Comparison of ENCODE assay signal across 22 cellular contexts in the genomic region with DNA sequence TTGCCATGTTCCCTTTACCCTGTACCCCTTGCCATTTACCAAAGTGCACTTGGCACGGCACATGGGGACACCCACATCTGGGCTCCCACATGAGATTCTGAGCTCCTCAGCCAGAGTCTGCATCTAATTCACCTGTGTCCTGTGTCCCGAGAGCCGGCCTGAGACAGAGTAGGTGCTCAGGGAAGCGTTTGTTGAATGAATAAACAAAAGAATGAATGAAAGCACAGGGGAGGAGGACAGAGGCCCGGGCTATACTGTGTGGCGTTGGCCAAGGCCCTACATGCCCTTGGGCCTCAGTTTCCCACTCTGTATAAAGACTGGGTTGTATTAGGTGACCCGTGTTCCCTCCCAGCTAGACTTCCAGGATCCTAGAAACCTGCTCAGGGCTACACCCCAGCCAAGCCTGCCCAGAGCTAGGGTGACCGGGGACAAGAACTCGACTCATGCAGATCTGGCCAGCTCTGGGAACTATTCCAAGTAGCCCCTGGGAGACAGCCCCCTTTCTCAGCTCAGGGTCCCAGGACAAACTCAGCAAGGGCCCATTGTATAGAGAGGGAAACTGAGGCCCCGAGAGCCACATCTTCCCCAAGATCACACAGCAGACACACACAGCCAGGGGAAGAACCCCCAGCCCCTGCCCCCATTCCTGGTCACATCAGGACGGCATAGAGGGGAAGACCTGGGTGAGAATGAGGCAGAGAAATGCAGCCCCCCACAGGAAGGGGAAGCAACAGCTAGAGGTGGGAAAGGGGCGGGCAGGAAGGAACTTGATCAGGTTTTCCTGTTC. TPM values are rescaled to one million over a fixed set of nuclear protein-coding genes. Genes with fewer than 3 reads are reported as not detected.
DNase-seq lines count a peak whose midpoint lies in the region; ATAC-seq, FAIRE-seq and TF ChIP-seq lines count a peak whose summit lies in the region.
"Had no signal": no experiment of that assay in that cellular context is flagged by ENCODE, and none has a peak within 500 bp of the region (broad histone marks: within the 10 kb centered on the region; RNA-seq: fewer than 3 reads in every experiment).

No MANE protein-coding gene starts in this region.

- DNase-seq in HepG2 (ENCODE audit: low spot score) (no peak), right lobe of liver (no peak), K562 (ENCODE audit: extremely low read depth in 1 of 4, low spot score in 3 of 4) (no peak), neural crest cell (ENCODE audit: low read depth, low spot score) (no peak), uterus (no peak), dorsolateral prefrontal cortex (no peak), DMS 273 treated with DMSO at 0.1 percent for 48 hours (lab: John Stamatoyannopoulos, UW) (no peak)
- DNase-seq: activated CD8-positive, alpha-beta memory T cell treated with anti-CD3 and anti-CD28 coated beads, Interleukin-2, amount 50 U/mL, for 48 hours; effector memory CD8-positive, alpha-beta T cell; EL; head of caudate nucleus; NCI-H1105 treated with DMSO at 0.1 percent for 48 hours; stimulated activated CD4-positive, alpha-beta T cell treated with anti-CD3 and anti-CD28 coated beads, Interleukin-4, amount 100 ng/mL, for 1 hour; upper lobe of right lung had no signal

- H3K9ac ChIP-seq in HepG2 (ENCODE audit: insufficient read depth, low read depth, low read length) (no peak overlapping the region), K562 (ENCODE audit: insufficient read depth in 1 of 2, low read depth in 2 of 2, low read length in 2 of 2) (peak overlapping the region in 1 of 2 experiments; percentile 5; a peak in 1 of 4 replicates)

- H3K9me1 ChIP-seq in K562 (ENCODE audit: control insufficient read depth, insufficient read depth, low read length): peaks cover 4% of the 10 kb centered on the region

- H3K4me1 ChIP-seq in HepG2 (ENCODE audit: insufficient read depth, low read length) (peaks cover 91% of the 10 kb centered on the region), right lobe of liver (peaks cover 0 to 27% (median 13%) of the 10 kb centered on the region in 4 donors), K562 (replicated peaks in 1 of 2; ENCODE audit: control insufficient read depth in 2 of 2, insufficient read depth in 2 of 2, low read length in 2 of 2) (peaks cover 42 to 71% of the 10 kb centered on the region in 2 experiments), uterus (peaks cover 0 to 25% of the 10 kb centered on the region in 2 donors)

- H2AFZ ChIP-seq in HepG2 (ENCODE audit: low read length) (no peak overlapping the region), K562 (ENCODE audit: low read depth, low read length) (no peak overlapping the region)

- CTCF ChIA-PET in HepG2 (lab: Yijun Ruan, JAX; ENCODE audit: low intra/inter-chr PET ratio, low total read pairs): no interaction called here
- CTCF ChIA-PET in K562 (lab: Yijun Ruan, JAX; ENCODE audit: low intra/inter-chr PET ratio): no interaction called here

- H3K4me2 ChIP-seq in HepG2 (ENCODE audit: low read depth, low read length) (no peak overlapping the region), K562 (ENCODE audit: insufficient read depth, low read length) (no peak overlapping the region)

- peaks cover 54% of the 10 kb centered on the region for H4K20me1 ChIP-seq in HepG2 (ENCODE audit: insufficient read depth, low read length)
- peaks cover 6% of the 10 kb centered on the region; the same call in 1 of the 2 replicates for H4K20me1 ChIP-seq in K562 (replicated peaks; ENCODE audit: control insufficient read depth, insufficient read depth, low read length)

- intact Hi-C loops in HepG2 (cut with micrococcal nuclease; ENCODE audit: unreplicated experiment): loop anchor here (10.0 kb wide), 1 partner anchor 75 kb away; a partner anchor contains a TSS
- intact Hi-C loops in right lobe of liver (cut with DNase I): loop anchor here in 1 of 2 donors (10.0 kb wide), 1 partner anchor 85 kb away; no protein-coding TSS in a partner anchor
- intact Hi-C loops in K562 (cut with micrococcal nuclease): loop anchor here (5.0 kb wide), 1 partner anchor 68 kb away; no protein-coding TSS in a partner anchor
- intact Hi-C loops in uterus (cut with DNase I; ENCODE audit: low total_unique reads): no loop called here
- intact Hi-C loops in dorsolateral prefrontal cortex (cut with DNase I): no loop called here

- no TSS peak for BruUV-seq in HepG2 (replicated peaks; lab: Mats Ljungman, UMichigan)
- BruUV-seq in K562 (replicated peaks; lab: Mats Ljungman, UMichigan): no TSS peak

- no peak for FAIRE-seq in HepG2 (lab: Jason Lieb, UNC)
- FAIRE-seq in K562 (lab: Jason Lieb, UNC): no peak
- FAIRE-seq: A204.1, colon, RCC 7860 had no signal

- TF ChIP-seq POLR2A in HepG2 (IDR thresholded peaks at IDR 0.05; ENCODE audit: insufficient read depth in 1 of 2, low read depth in 2 of 2, low read length in 2 of 2) (no peak), right lobe of liver (IDR thresholded peaks at IDR 0.05) (no peak), K562 (conservative IDR thresholded peaks at IDR 0.05) (no peak), uterus (IDR thresholded peaks at IDR 0.05) (no peak)

- H3K9me3 ChIP-seq in HepG2 (ENCODE audit: low read length) (no peaks in the 10 kb centered on the region), right lobe of liver (no peaks in the 10 kb centered on the region), K562 (replicated peaks; ENCODE audit: control insufficient read depth, insufficient read depth, low read depth, low read length) (no peaks in the 10 kb centered on the region), uterus (no peaks in the 10 kb centered on the region)
- H3K9me3 ChIP-seq: upper lobe of right lung had no signal

- no peak for TF ChIP-seq RAD21 in HepG2 (CRISPR knock-in tag; IDR thresholded peaks at IDR 0.05)
- no peak for TF ChIP-seq RAD21 in K562 (CRISPR knock-in tag; conservative IDR thresholded peaks at IDR 0.05 in 1 of 2, IDR thresholded peaks at IDR 0.05 in 1 of 2)

- peaks cover 50% of the 10 kb centered on the region for H3K4me1 Mint-ChIP-seq in neural crest cell

- H3K27ac ChIP-seq in HepG2 (ENCODE audit: extremely low read length, insufficient read depth, low read length) (no peak overlapping the region), right lobe of liver (no peak overlapping the region), K562 (ENCODE audit: extremely low read depth, low read depth, low read length) (no peak overlapping the region), uterus (peak overlapping the region; percentile 92 to 98), dorsolateral prefrontal cortex (no peak overlapping the region)

- H3K4me3 ChIP-seq in HepG2 (replicated peaks in 1 of 3; ENCODE audit: insufficient read depth in 1 of 3, low read depth in 2 of 3, low read length in 3 of 3) (no peak overlapping the region), right lobe of liver (no peak overlapping the region), K562 (no peak overlapping the region), uterus (no peak overlapping the region), dorsolateral prefrontal cortex (no peak overlapping the region)
- H3K4me3 ChIP-seq: smooth muscle cell, upper lobe of right lung had no signal

- H3K36me3 Mint-ChIP-seq in neural crest cell (ENCODE audit: low read depth): peaks cover 11% of the 10 kb centered on the region

- H3K9me3 Mint-ChIP-seq in neural crest cell: no peaks in the 10 kb centered on the region
- H3K9me3 Mint-ChIP-seq: effector memory CD8-positive, alpha-beta T cell; stimulated activated naive CD8-positive, alpha-beta T cell treated with anti-CD3 and anti-CD28 coated beads, Interleukin-15, Interleukin-2, amounts not matched to agents 100 ng/mL and 50 ng/mL, for 24 hours; T-helper 2 cell treated with Interferon-gamma antibody and Interleukin-4, amounts not matched to agents 5 μg/mL and 100 μg/mL, for 36 hours had no signal

- ATAC-seq in HepG2 (no peak), right lobe of liver (no peak), K562 (no peak), GM21717 (IDR thresholded peaks at IDR 0.05; ENCODE audit: unreplicated experiment) (no peak)
- ATAC-seq: effector memory CD8-positive, alpha-beta T cell; SK-N-SH treated with all-trans-retinoic acid at 6 μM for 48 hours; upper lobe of right lung had no signal

- 89% methylated on average over 8 of the region's 12 CpGs for WGBS in HepG2 (ENCODE audit: low lambda C conversion rate)
- 49% methylated on average over 3 of the region's 12 CpGs for WGBS in right lobe of liver (ENCODE audit: insufficient coverage, low coverage, low lambda C conversion rate, missing lambda C conversion rate)
- 61% methylated on average over 12 of the region's 12 CpGs for WGBS in K562 (ENCODE audit: insufficient coverage, low coverage, missing lambda C conversion rate)

- peak overlapping the region; percentile 47 for H3K4me3 Mint-ChIP-seq in neural crest cell
- H3K4me3 Mint-ChIP-seq: effector memory CD8-positive, alpha-beta T cell; stimulated activated naive CD8-positive, alpha-beta T cell treated with anti-CD3 and anti-CD28 coated beads, Interleukin-15, Interleukin-2, amounts not matched to agents 100 ng/mL and 50 ng/mL, for 24 hours; T-helper 2 cell treated with Interferon-gamma antibody and Interleukin-4, amounts not matched to agents 5 μg/mL and 100 μg/mL, for 36 hours had no signal

- TF ChIP-seq EP300 in HepG2 (IDR thresholded peaks at IDR 0.05; ENCODE audit: low read depth in 2 of 2, low read length in 2 of 2): no peak
- no peak for TF ChIP-seq EP300 in HepG2 (CRISPR knock-in tag; IDR thresholded peaks at IDR 0.05; ENCODE audit: borderline replicate concordance)
- no peak for TF ChIP-seq EP300 in K562 (IDR thresholded peaks at IDR 0.05; ENCODE audit: low read length)

- H3K79me2 ChIP-seq in HepG2 (ENCODE audit: insufficient read depth, low read length): peaks cover 78% of the 10 kb centered on the region
- H3K79me2 ChIP-seq in K562 (ENCODE audit: control insufficient read depth, insufficient read depth, low read length): no peaks in the 10 kb centered on the region; the same call in 2 of the 3 replicates

- no peaks in the 10 kb centered on the region for H3K27me3 Mint-ChIP-seq in neural crest cell (ENCODE audit: low read depth)

- H3K36me3 ChIP-seq in HepG2 (replicated peaks in 1 of 2; ENCODE audit: control insufficient read depth in 1 of 2, insufficient read depth in 2 of 2, low read length in 2 of 2): peaks cover 26 to 52% of the 10 kb centered on the region in 2 experiments
- H3K36me3 ChIP-seq in right lobe of liver: peaks cover 0 to 17% (median 9%) of the 10 kb centered on the region in 4 donors
- no peaks in the 10 kb centered on the region for H3K36me3 ChIP-seq in K562 (ENCODE audit: control insufficient read depth, insufficient read depth, low read length)
- no peaks in the 10 kb centered on the region for H3K36me3 ChIP-seq in uterus

- POLR2A ChIA-PET in HepG2 (lab: Yijun Ruan, JAX) (no interaction called here), K562 (lab: Yijun Ruan, JAX) (interaction anchor here (0.5 to 2.5 kb wide), 7 partner anchors 13 to 229 kb away, joined by 3 to 20 read pairs (median 3); no protein-coding TSS in a partner anchor)

- H3K27me3 ChIP-seq in HepG2 (ENCODE audit: control insufficient read depth in 1 of 2, insufficient read depth in 2 of 2, low read length in 2 of 2) (no peaks in the 10 kb centered on the region; a peak in 1 of 5 replicates), right lobe of liver (no peaks in the 10 kb centered on the region), K562 (ENCODE audit: control insufficient read depth in 2 of 2, insufficient read depth in 2 of 2, low read length in 2 of 2) (no peaks in the 10 kb centered on the region), uterus (no peaks in the 10 kb centered on the region), dorsolateral prefrontal cortex (peaks cover 0 to 74% (median 10%) of the 10 kb centered on the region in 45 donors)
- H3K27me3 ChIP-seq: upper lobe of right lung had no signal

- in situ Hi-C loops in HepG2 (cut with HindIII; ENCODE audit: extremely low pct_ligation_motif_present, low pct_unique_long_range_greater_than_20kb): loop anchor here (5.0 kb wide), 1 partner anchor 32 kb away; no protein-coding TSS in a partner anchor
- in situ Hi-C loops in K562 (cut with MboI): no loop called here

- no peak for TF ChIP-seq CTCF in HepG2 (CRISPR knock-in tag; IDR thresholded peaks at IDR 0.05)
- no peak for TF ChIP-seq CTCF in right lobe of liver (IDR thresholded peaks at IDR 0.05)
- TF ChIP-seq CTCF in K562 (IDR thresholded peaks at IDR 0.05 in 2 of 3, conservative IDR thresholded peaks at IDR 0.05 in 1 of 3; ENCODE audit: insufficient read depth in 2 of 3, low read depth in 1 of 3, low read length in 3 of 3): no peak
- no peak for TF ChIP-seq CTCF in neural crest cell (conservative IDR thresholded peaks at IDR 0.05)
- TF ChIP-seq CTCF in uterus (IDR thresholded peaks at IDR 0.05): no peak
- no peak for TF ChIP-seq CTCF in dorsolateral prefrontal cortex (IDR thresholded peaks at IDR 0.05 in 54 of 56, conservative IDR thresholded peaks at IDR 0.05 in 2 of 56; ENCODE audit: low read depth in 1 of 56, partially characterized antibody in 56 of 56)

- H3K27ac Mint-ChIP-seq in neural crest cell (ENCODE audit: unreplicated experiment): no peak overlapping the region
- H3K27ac Mint-ChIP-seq: stimulated activated naive CD8-positive, alpha-beta T cell treated with anti-CD3 and anti-CD28 coated beads, Interleukin-15, Interleukin-2, amounts not matched to agents 100 ng/mL and 50 ng/mL, for 24 hours; T-helper 2 cell treated with Interferon-gamma antibody and Interleukin-4, amounts not matched to agents 5 μg/mL and 100 μg/mL, for 36 hours had no signal

RNA-seq across cellular contexts. Expression of a gene that starts 6.0 kb away (rescaled TPM):
- total RNA-seq in HepG2 (2016; rRNA removed; fragmentation: Illumina TruSeq; extraction: Trizol): 15.5 and 33.6 TPM in 2 replicates
- total RNA-seq in HepG2 (2016; cell fraction: cytosol; rRNA removed; fragmentation: Illumina TruSeq; extraction: Trizol; ENCODE audit: low read depth): 6.7 and 7.8 TPM in 2 replicates
- 10.8 and 35.8 TPM in 2 replicates for total RNA-seq in HepG2 (2016; cell fraction: insoluble cytoplasmic fraction; rRNA removed; fragmentation: Illumina TruSeq; extraction: Trizol)
- 14.9 and 16.9 TPM in 2 replicates for total RNA-seq in HepG2 (2016; cell fraction: membrane; rRNA removed; fragmentation: Illumina TruSeq; extraction: Trizol)
- 41.9 and 47.9 TPM in 2 replicates for total RNA-seq in HepG2 (2016; cell fraction: nucleus; rRNA removed; fragmentation: Illumina TruSeq; extraction: Trizol)
- polyA plus RNA-seq in HepG2 (2011; rRNA removed): 53.6 and 62.5 TPM in 2 replicates
- 39.1 and 62.9 TPM in 2 replicates for polyA plus RNA-seq in HepG2 (2011; cell fraction: cytosol; rRNA removed)
- polyA plus RNA-seq in HepG2 (2011; cell fraction: nucleus; rRNA removed): 163 and 212 TPM in 2 replicates
- polyA plus RNA-seq in HepG2 (2012): 25.4 and 56.3 TPM in 2 replicates
- 2.1 and 2.2 TPM in 2 replicates for polyA plus RNA-seq in HepG2 (2016; cell fraction: cytosol; fragmentation: Illumina TruSeq; extraction: Trizol; ENCODE audit: low read depth)
- polyA plus RNA-seq in HepG2 (2016; cell fraction: insoluble cytoplasmic fraction; fragmentation: Illumina TruSeq; extraction: Trizol; ENCODE audit: low read depth): 11.5 and 14.9 TPM in 2 replicates
- 5.7 and 6.8 TPM in 2 replicates for polyA plus RNA-seq in HepG2 (2016; cell fraction: membrane; fragmentation: Illumina TruSeq; extraction: Trizol; ENCODE audit: low read depth)
- 84.4 and 87.2 TPM in 2 replicates for polyA plus RNA-seq in HepG2 (2016; cell fraction: nucleus; fragmentation: Illumina TruSeq; extraction: Trizol; ENCODE audit: insufficient read depth, low read depth)
- 69.9 and 218 TPM in 2 replicates for polyA minus RNA-seq in HepG2 (2011; rRNA and poly(A)+ RNA removed; ENCODE audit: low replicate concordance)
- 72.7 and 86.9 TPM in 2 replicates for polyA minus RNA-seq in HepG2 (2011; cell fraction: cytosol; rRNA and poly(A)+ RNA removed)
- 65.6 and 79.3 TPM in 2 replicates for polyA minus RNA-seq in HepG2 (2011; cell fraction: nucleus; rRNA and poly(A)+ RNA removed)
- total RNA-seq in right lobe of liver: 10 to 100 TPM in 4 of 6 experiments, 1 to 10 TPM in 2; 6.0 to 14.7 (median 10.8) TPM
- total RNA-seq in K562 (2011; cell fraction: chromatin; rRNA removed; ENCODE audit: low replicate concordance): 0.55 and 1.5 TPM in 2 replicates
- 0.79 and 1.2 TPM in 2 replicates for total RNA-seq in K562 (2011; cell fraction: nucleolus; rRNA removed)
- 0.15 and 0.23 TPM in 2 replicates for total RNA-seq in K562 (2011; cell fraction: nucleoplasm; rRNA removed)
- not detected in 2 replicates for total RNA-seq in K562 (2014; rRNA removed)
- 0.04 and 0.06 TPM in 2 replicates for total RNA-seq in K562 (2014; rRNA removed; fragmentation: Illumina TruSeq; extraction: Trizol)
- total RNA-seq in K562 (2015; rRNA removed; fragmentation: Illumina TruSeq; extraction: Trizol): not detected in 2 replicates
- total RNA-seq in K562 (2021): 0.36 and 0.40 TPM in 2 replicates
- 0.16 and 0.17 TPM in 2 replicates for polyA plus RNA-seq in K562 (2011; rRNA removed)
- polyA plus RNA-seq in K562 (2011; cell fraction: cytosol; rRNA removed): 0.09 and 0.70 TPM in 2 replicates
- 0.24 and 0.92 TPM in 2 replicates for polyA plus RNA-seq in K562 (2011; cell fraction: nucleus; rRNA removed)
- 0.07 and 0.09 TPM in 2 replicates for polyA plus RNA-seq in K562 (2012)
- polyA plus RNA-seq in K562 (2014; fragmentation: Illumina TruSeq; extraction: Trizol): 0.07 and 0.12 TPM in 2 replicates
- not detected for polyA plus RNA-seq in K562 (2014; fragmentation: Nextera tagmentation; extraction: Ambion mirVana)
- polyA plus RNA-seq in K562 (2014; rRNA removed): 0.05 TPM in 2 replicates
- polyA minus RNA-seq in K562 (2011; rRNA and poly(A)+ RNA removed): 0.15 and 0.28 TPM in 2 replicates
- polyA minus RNA-seq in K562 (2011; cell fraction: cytosol; rRNA and poly(A)+ RNA removed): 1.7 and 2.2 TPM in 2 replicates
- 0.33 and 0.81 TPM in 2 replicates for polyA minus RNA-seq in K562 (2011; cell fraction: nucleus; rRNA and poly(A)+ RNA removed)
- total RNA-seq in neural crest cell: 21.7 and 25.0 TPM in 2 replicates
- total RNA-seq in uterus: 10 to 100 TPM in 2 of 4 donors, 1 to 10 TPM in 2; 2.4 to 32.9 (median 16.3) TPM
- total RNA-seq in dorsolateral prefrontal cortex: 10 to 100 TPM in 5 of 120 experiments, 1 to 10 TPM in 115; 1.4 to 14.6 (median 4.4) TPM

Comparison
In these comparisons a context has a peak if more than half of its experiments do, and no peak if none do; other contexts are left out.
1. H3K27ac ChIP-seq: peak in uterus (2 of 2); none in HepG2 (single experiment), right lobe of liver (0 of 3), K562 (single experiment) and dorsolateral prefrontal cortex (0 of 59).
2. intact Hi-C loops: an anchor here in HepG2 (10.0 kb wide) and K562 (5.0 kb wide); none called in uterus and dorsolateral prefrontal cortex.